10 cellular contexts compared by ENCODE assay signal in the genomic region with DNA sequence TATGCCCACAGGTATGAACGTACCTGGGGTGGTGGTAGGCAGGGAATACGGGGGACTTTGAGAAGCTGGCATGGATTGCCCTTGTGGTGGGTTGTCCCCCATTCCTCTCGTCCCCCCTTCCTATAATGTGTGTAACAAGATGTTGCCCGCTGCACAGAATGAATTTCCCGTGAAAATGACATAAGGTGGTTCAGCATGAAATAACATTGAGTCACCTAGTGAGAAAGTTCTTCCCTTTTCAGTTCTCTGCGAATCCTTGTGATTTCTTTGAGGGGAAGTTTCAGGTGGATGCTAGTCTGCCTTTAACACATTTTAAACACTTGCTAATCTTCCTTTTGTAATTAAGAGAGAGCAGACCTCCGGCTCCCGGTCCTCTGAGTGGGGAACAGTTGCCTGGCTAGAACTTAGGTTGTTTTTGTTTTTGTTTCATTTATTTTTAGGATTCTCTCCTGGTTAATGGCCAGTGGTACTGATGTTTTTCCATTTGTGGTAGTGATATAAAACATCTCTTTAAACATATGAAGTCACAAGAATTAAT. TPM values are rescaled to one million over a fixed set of nuclear protein-coding genes. Genes with fewer than 3 reads are reported as not detected.
DNase-seq lines count a peak whose midpoint lies in the region; ATAC-seq and TF ChIP-seq lines count a peak whose summit lies in the region.
"Had no signal": no experiment of that assay in that cellular context is flagged by ENCODE, and none has a peak within 500 bp of the region (broad histone marks: within the 10 kb centered on the region; RNA-seq: fewer than 3 reads in every experiment).

No MANE protein-coding gene starts in this region.

- peaks cover 4 to 35% of the 10 kb centered on the region in 2 experiments; a peak in 2 of 4 replicates for H3K4me1 ChIP-seq in SK-N-SH (ENCODE audit: control insufficient read depth in 1 of 2, insufficient read depth in 2 of 2, low read depth in 1 of 2, low read length in 1 of 2)

- no peaks in the 10 kb centered on the region for H3K27me3 ChIP-seq in SK-N-SH (ENCODE audit: insufficient read depth)

- TF ChIP-seq CTCF in SK-N-SH (IDR thresholded peaks at IDR 0.05) (no peak), RWPE1 (conservative IDR thresholded peaks at IDR 0.05; ENCODE audit: low read depth) (no peak), fibroblast of mammary gland (conservative IDR thresholded peaks at IDR 0.05; ENCODE audit: control insufficient read depth, insufficient read depth, low read depth, low read length) (no peak), progenitor cell of endocrine pancreas (IDR thresholded peaks at IDR 0.05; ENCODE audit: unreplicated experiment) (no peak)

- no peak for TF ChIP-seq RAD21 in SK-N-SH (IDR thresholded peaks at IDR 0.05; ENCODE audit: low read length)

- peaks cover 63% of the 10 kb centered on the region for H3K79me2 ChIP-seq in SK-N-SH (ENCODE audit: insufficient read depth)

- peaks cover 31% of the 10 kb centered on the region for H3K4me1 Mint-ChIP-seq in progenitor cell of endocrine pancreas (ENCODE audit: low read depth)

- peaks cover 4% of the 10 kb centered on the region for H3F3A ChIP-seq in SK-N-SH (replicated peaks; ENCODE audit: insufficient read depth)

- WGBS in SK-N-SH (ENCODE audit: low lambda C conversion rate), result 41% methylated on average over 8 of the region's 8 CpGs

- no peaks in the 10 kb centered on the region for H3K9me3 ChIP-seq in SK-N-SH

- no peak for ATAC-seq in SK-N-SH treated with all-trans-retinoic acid at 6 μM for 48 hours
- no peak for ATAC-seq in HG03045 (IDR thresholded peaks at IDR 0.05; ENCODE audit: unreplicated experiment)

- POLR2A ChIA-PET in SK-N-SH (lab: Yijun Ruan, JAX), result interaction anchor here (0.6 to 5.8 kb wide), 11 partner anchors 8 to 158 kb away, joined by 3 to 69 read pairs (median 4); no protein-coding TSS in a partner anchor
- POLR2A ChIA-PET in RWPE1 (lab: Yijun Ruan, JAX; ENCODE audit: low non-redundant PET), result interaction anchor here (0.6 kb wide), 1 partner anchor 8 kb away, joined by 5 read pairs; no protein-coding TSS in a partner anchor

- H3K27ac Mint-ChIP-seq in progenitor cell of endocrine pancreas, result peak overlapping the region; percentile 88

- H3K9me3 Mint-ChIP-seq in progenitor cell of endocrine pancreas (ENCODE audit: low read depth), result peaks cover 3% of the 10 kb centered on the region

- no peaks in the 10 kb centered on the region for H3K9me2 ChIP-seq in SK-N-SH

- H3K36me3 Mint-ChIP-seq in progenitor cell of endocrine pancreas (ENCODE audit: insufficient read depth), result peaks cover 7% of the 10 kb centered on the region

- CTCF ChIA-PET in SK-N-SH (lab: Yijun Ruan, JAX) (interaction anchor here (0.7 to 12.7 kb wide), 11 partner anchors 8 to 155 kb away, joined by 3 to 238 read pairs (median 4); no protein-coding TSS in a partner anchor), RWPE1 (lab: Yijun Ruan, JAX) (interaction anchor here (1.1 to 1.2 kb wide), 2 partner anchors 75 to 158 kb away, joined by 4 to 7 read pairs; no protein-coding TSS in a partner anchor)

- H3K4me3 Mint-ChIP-seq in progenitor cell of endocrine pancreas (ENCODE audit: low read depth), result peak overlapping the region; percentile 94

- no peaks in the 10 kb centered on the region for H3K27me3 Mint-ChIP-seq in progenitor cell of endocrine pancreas

- no peak overlapping the region for H2AFZ ChIP-seq in SK-N-SH (ENCODE audit: low read depth)

- no peaks in the 10 kb centered on the region for H3K36me3 ChIP-seq in SK-N-SH (replicated peaks in 1 of 2; ENCODE audit: control insufficient read depth in 1 of 2, insufficient read depth in 2 of 2, low read length in 1 of 2)

- H3K9ac ChIP-seq in SK-N-SH, result peak overlapping the region; percentile 78

- H3K4me2 ChIP-seq in SK-N-SH, result peak overlapping the region; percentile 88

- peaks cover 28% of the 10 kb centered on the region for H4K20me1 ChIP-seq in SK-N-SH (ENCODE audit: insufficient read depth)

- peak overlapping the region; percentile 34 to 90; a peak in 3 of 4 replicates for H3K27ac ChIP-seq in SK-N-SH (ENCODE audit: low read depth in 2 of 2, low read length in 1 of 2)
- H3K27ac ChIP-seq in RWPE1, result peak overlapping the region; percentile 83

- TF ChIP-seq EP300 in SK-N-SH (IDR thresholded peaks at IDR 0.05; ENCODE audit: borderline replicate concordance in 1 of 2, low read depth in 1 of 2, low read length in 1 of 2), result no peak

- DNase-seq in SK-N-SH (no peak), RWPE1 (ENCODE audit: low spot score) (peak; percentile 17), fibroblast of mammary gland (ENCODE audit: low read depth) (peak; percentile 17), progenitor cell of endocrine pancreas (ENCODE audit: low spot score, unreplicated experiment) (no peak), HPDE6-E6E7 (ENCODE audit: extremely low spot score) (no peak), SIG-M5 treated with dmso at 0.1 percent for 504 hours (lab: John Stamatoyannopoulos, UW; ENCODE audit: unreplicated experiment) (no peak)
- DNase-seq: 8988T, KBM-7 had no signal

- H3K4me3 ChIP-seq in SK-N-SH (ENCODE audit: low read depth in 2 of 2, low read length in 1 of 2) (peak overlapping the region; percentile 69 to 76), fibroblast of mammary gland (ENCODE audit: control insufficient read depth, low read depth, low read length) (peak overlapping the region; percentile 63)

TF ChIP-seq in SK-N-SH, 30 proteins besides CTCF, POLR2A, EP300 and RAD21 (continues in another document):
- no peak for TF ChIP-seq RCOR1 (IDR thresholded peaks at IDR 0.05; ENCODE audit: low read length)
- TF ChIP-seq USF2 (IDR thresholded peaks at IDR 0.05; ENCODE audit: borderline replicate concordance, low read depth, low read length), result no peak

TF ChIP-seq in SK-N-SH treated with all-trans-retinoic acid at 6 μM for 48 hours, 23 proteins besides CTCF, POLR2A, EP300 and RAD21:
- no peak for TF ChIP-seq ZFP30 (CRISPR knock-in tag; IDR thresholded peaks at IDR 0.05)
- no peak for TF ChIP-seq ZFP3 (CRISPR knock-in tag; IDR thresholded peaks at IDR 0.05)
- no peak for TF ChIP-seq ESRRG (CRISPR knock-in tag; IDR thresholded peaks at IDR 0.05)
- no peak for TF ChIP-seq PATZ1 (CRISPR knock-in tag; IDR thresholded peaks at IDR 0.05; ENCODE audit: borderline replicate concordance)
- TF ChIP-seq OSR1 (CRISPR knock-in tag; IDR thresholded peaks at IDR 0.05), result no peak
- TF ChIP-seq ZNF8 (CRISPR knock-in tag; IDR thresholded peaks at IDR 0.05), result no peak
- no peak for TF ChIP-seq GLIS3 (CRISPR knock-in tag; IDR thresholded peaks at IDR 0.05)
- TF ChIP-seq ZNF565 (CRISPR knock-in tag; conservative IDR thresholded peaks at IDR 0.05; ENCODE audit: low read depth), result no peak
TF ChIP-seq in SK-N-SH treated with all-trans-retinoic acid at 6 μM for 48 hours: peak in this region for 0.

RNA-seq across cellular contexts. Expression of gene RAP1GAP2, which starts 58.9 kb away (rescaled TPM):
- polyA plus RNA-seq in SK-N-SH (2012; rRNA removed), result 21.0 and 22.0 TPM in 2 replicates
- polyA plus RNA-seq in SK-N-SH (2012; cell fraction: cytosol; rRNA removed), result 12.1 and 15.6 TPM in 2 replicates
- 85.5 and 88.3 TPM in 2 replicates for polyA plus RNA-seq in SK-N-SH (2012; cell fraction: nucleus; rRNA removed)
- 105 and 116 TPM in 2 replicates for total RNA-seq in progenitor cell of endocrine pancreas

Comparison
In these comparisons a context has a peak if more than half of its experiments do, and no peak if none do; other contexts are left out.
1. DNase-seq: peak in RWPE1 (single experiment) and fibroblast of mammary gland (single experiment); none in SK-N-SH (single experiment), progenitor cell of endocrine pancreas (single experiment), HPDE6-E6E7 (single experiment) and SIG-M5 treated with dmso at 0.1 percent for 504 hours (single experiment).